29 cellular contexts compared by ENCODE assay signal in genomic region chr6:40410792-40411191, GRCh38.
DNase-seq lines count a peak whose midpoint lies in the region; ATAC-seq lines count a peak whose summit lies in the region.
"Had no signal": no experiment of that assay in that cellular context is flagged by ENCODE, and none has a peak within 500 bp of the region (broad histone marks: within the 10 kb centered on the region; RNA-seq: fewer than 3 reads in every experiment).

No MANE protein-coding gene starts in this region.

- no peak for ATAC-seq in GM18868 (IDR thresholded peaks at IDR 0.05; ENCODE audit: unreplicated experiment)
- no peak for ATAC-seq in GM21423 (IDR thresholded peaks at IDR 0.05; ENCODE audit: unreplicated experiment)
- ATAC-seq in HG03521 (IDR thresholded peaks at IDR 0.05; ENCODE audit: unreplicated experiment): no peak
- ATAC-seq: activated CD4-positive, alpha-beta T cell treated with anti-CD3 and anti-CD28 coated beads for 36 hours; activated CD8-positive, alpha-beta T cell treated with anti-CD3 and anti-CD28 coated beads for 36 hours; body of pancreas; K562; naive thymus-derived CD4-positive, alpha-beta T cell had no signal

- DNase-seq in COR-L47 (lab: John Stamatoyannopoulos, UW): peak; percentile 78
- peak; percentile 69 for DNase-seq in NCI-H1694 (lab: John Stamatoyannopoulos, UW)
- peak; percentile 64 for DNase-seq in NCI-H82 treated with DMSO at 0.1 percent for 48 hours (lab: John Stamatoyannopoulos, UW; ENCODE audit: unreplicated experiment)
- peak; percentile 35 for DNase-seq in left kidney (ENCODE audit: low read depth, low spot score)
- DNase-seq: activated CD4-positive, alpha-beta T cell treated with anti-CD3 and anti-CD28 coated beads for 36 hours; activated CD8-positive, alpha-beta memory T cell treated with anti-CD3 and anti-CD28 coated beads, Interleukin-2, amount 50 U/mL, for 48 hours; activated CD8-positive, alpha-beta T cell treated with anti-CD3 and anti-CD28 coated beads for 36 hours; activated naive CD4-positive, alpha-beta T cell treated with anti-CD3 and anti-CD28 coated beads, Interleukin-2, amount 10 ng/mL, durations not matched to agents 7 days and 5 days; body of pancreas; DND-41; foreskin fibroblast; GOT3; heart right ventricle; HFFc6; kidney glomerular epithelial cell; naive thymus-derived CD4-positive, alpha-beta T cell; NCI-H1092; NCI-H2029 treated with DMSO at 0.1 percent for 48 hours; NCI-H526; Peyer's patch; SHP77; stimulated activated CD4-positive, alpha-beta T cell treated with anti-CD3 and anti-CD28 coated beads, Interleukin-15, amount 100 ng/mL, for 24 hours; stimulated activated CD4-positive, alpha-beta T cell treated with anti-CD3 and anti-CD28 coated beads, Interleukin-4, amount 100 ng/mL, for 4 hours; SW 1271; tibial artery had no signal
